1 cellular context compared by ENCODE assay signal in genomic region chr1:28248273-28249012, GRCh38.
A peak's percentile ranks its signal among the peaks of the same experiment; 100 is the strongest.
TF ChIP-seq lines count a peak whose summit lies in the region.

No MANE protein-coding gene starts in this region.

TF ChIP-seq in K562, 482 proteins besides CTCF, POLR2A, EP300 and RAD21 (continued from another document and continues in another):
- TF ChIP-seq CLOCK (CRISPR knock-in tag; IDR thresholded peaks at IDR 0.05; ENCODE audit: borderline replicate concordance) (no peak), CCNT2 (IDR thresholded peaks at IDR 0.05; ENCODE audit: borderline replicate concordance, extremely low read depth, insufficient read length, low read depth, low read length) (no peak), FUS (optimal IDR thresholded peaks at IDR 0.05; ENCODE audit: low read depth, low read length) (no peak), MBD1 (CRISPR knock-in tag; IDR thresholded peaks at IDR 0.05) (peak; percentile 21; the same call in 1 of the 2 replicates), TAL1 (IDR thresholded peaks at IDR 0.05) (no peak), ZNF347 (CRISPR knock-in tag; IDR thresholded peaks at IDR 0.05; ENCODE audit: low read depth) (no peak), SMARCB1 (IDR thresholded peaks at IDR 0.05; ENCODE audit: insufficient read length, low read depth) (no peak), XRCC4 (IDR thresholded peaks at IDR 0.05; ENCODE audit: extremely low read depth, insufficient read depth, insufficient read length) (no peak), MEF2D (tag; conservative IDR thresholded peaks at IDR 0.05; ENCODE audit: low read depth) (0 out of 2 replicates have a peak, but pooled peaks have one; percentile 27), NONO (IDR thresholded peaks at IDR 0.05; ENCODE audit: low read depth in 2 of 2, low read length in 1 of 2) (no peak), HIVEP1 (CRISPR knock-in tag; IDR thresholded peaks at IDR 0.05) (no peak), ZNF609 (CRISPR knock-in tag; IDR thresholded peaks at IDR 0.05; ENCODE audit: borderline replicate concordance) (no peak), HMGN3 (IDR thresholded peaks at IDR 0.05; ENCODE audit: borderline replicate concordance, extremely low read depth, insufficient read length, low read depth, low read length) (no peak), CXXC5 (CRISPR knock-in tag; IDR thresholded peaks at IDR 0.05) (peak; percentile 54), HOXB6 (CRISPR knock-in tag; IDR thresholded peaks at IDR 0.05; ENCODE audit: borderline replicate concordance) (no peak), PCBP1 (IDR thresholded peaks at IDR 0.05; ENCODE audit: low read depth, low read length, poor library complexity, severe bottlenecking) (no peak), MAFF (IDR thresholded peaks at IDR 0.05; ENCODE audit: low read length) (peak; percentile 42; the same call in 1 of the 2 replicates), FOXP1 (CRISPR knock-in tag; IDR thresholded peaks at IDR 0.05) (no peak), ZNF780A (CRISPR knock-in tag; IDR thresholded peaks at IDR 0.05) (no peak), HSF4 (CRISPR knock-in tag; IDR thresholded peaks at IDR 0.05; ENCODE audit: borderline replicate concordance) (no peak), KDM1A (IDR thresholded peaks at IDR 0.05) (no peak), NBN (IDR thresholded peaks at IDR 0.05; ENCODE audit: low read depth) (peak; percentile 58; the same call in 1 of the 2 replicates), NELFE (IDR thresholded peaks at IDR 0.05; ENCODE audit: insufficient read depth, insufficient read length) (no peak), ZNF512 (tag; IDR thresholded peaks at IDR 0.05) (no peak), ZNF3 (CRISPR knock-in tag; IDR thresholded peaks at IDR 0.05) (0 out of 2 replicates have a peak, but pooled peaks have one; percentile 20), YBX1 (IDR thresholded peaks at IDR 0.05) (no peak), MCM5 (IDR thresholded peaks at IDR 0.05; ENCODE audit: low read depth) (no peak), ZZZ3 (IDR thresholded peaks at IDR 0.05) (no peak), NR4A1 (CRISPR knock-in tag; IDR thresholded peaks at IDR 0.05) (no peak), NR4A1 (tag; IDR thresholded peaks at IDR 0.05) (no peak), ZKSCAN1 (IDR thresholded peaks at IDR 0.05; ENCODE audit: low read depth, low read length) (no peak; the same call in 1 of the 2 replicates), ZSCAN32 (CRISPR knock-in tag; IDR thresholded peaks at IDR 0.05) (no peak), ELK3 (CRISPR knock-in tag; IDR thresholded peaks at IDR 0.05) (no peak), KLF10 (CRISPR knock-in tag; IDR thresholded peaks at IDR 0.05) (no peak), ZNF79 (CRISPR knock-in tag; IDR thresholded peaks at IDR 0.05; ENCODE audit: low read depth) (no peak), NCOA1 (IDR thresholded peaks at IDR 0.05; ENCODE audit: low read depth) (no peak), CHD7 (IDR thresholded peaks at IDR 0.05; ENCODE audit: low read depth, low read length) (no peak), STAG1 (CRISPR knock-in tag; IDR thresholded peaks at IDR 0.05; ENCODE audit: borderline replicate concordance) (peak; percentile 39; the same call in 1 of the 2 replicates), PTRF (tag; IDR thresholded peaks at IDR 0.05) (no peak), GABPB2 (CRISPR knock-in tag; conservative IDR thresholded peaks at IDR 0.05) (no peak)
